ENCODE assay signal across 36 cellular contexts in genomic region chr4:54651050-54651449, GRCh38. TPM values are rescaled to one million over a fixed set of nuclear protein-coding genes. Genes with fewer than 3 reads are reported as not detected.
"Had no signal": no experiment of that assay in that cellular context is flagged by ENCODE, and none has a peak within 500 bp of the region (broad histone marks: within the 10 kb centered on the region; RNA-seq: fewer than 3 reads in every experiment).

No MANE protein-coding gene starts in this region.

- H3K27ac ChIP-seq: ascending aorta, cardiac muscle cell, WERI-Rb-1 had no signal

- H3K4me3 Mint-ChIP-seq: activated CD4-positive, alpha-beta memory T cell treated with anti-CD3 and anti-CD28 coated beads for 36 hours; activated CD4-positive, alpha-beta T cell treated with anti-CD3 and anti-CD28 coated beads for 36 hours; activated CD8-positive, alpha-beta T cell treated with anti-CD3 and anti-CD28 coated beads for 36 hours; activated naive CD4-positive, alpha-beta T cell treated with anti-CD3 and anti-CD28 coated beads, Interleukin-2, amount 10 ng/mL, durations not matched to agents 7 days and 5 days; activated naive CD4-positive, alpha-beta T cell treated with anti-CD3 and anti-CD28 coated beads, Interleukin-2, amount 50 U/mL, for 24 hours; activated naive CD8-positive, alpha-beta T cell; activated naive CD8-positive, alpha-beta T cell treated with anti-CD3 and anti-CD28 coated beads, Interleukin-2, amount 10 ng/mL, durations not matched to agents 7 days and 5 days; activated naive CD8-positive, alpha-beta T cell treated with anti-CD3 and anti-CD28 coated beads, Interleukin-2, amount 50 U/mL, for 24 hours; activated T-cell treated with anti-CD3 and anti-CD28 coated beads, Interleukin-2, amount 50 U/mL, for 24 hours; brain; central memory CD8-positive, alpha-beta T cell; T-helper 1 cell treated with Interleukin-12 subunit alpha and Interleukin-12 subunit beta and Interleukin-4 antibody, amounts not matched to agents 30 μg/mL and 1 μg/mL, for 36 hours; T-helper 2 cell treated with Interferon-gamma antibody and Interleukin-4, amounts not matched to agents 5 μg/mL and 100 μg/mL, for 36 hours; WTC11 had no signal

- FAIRE-seq: bronchial epithelial cell had no signal

- H3K9me3 ChIP-seq: ascending aorta had no signal

- H3K36me3 ChIP-seq: ascending aorta, cardiac muscle cell, WERI-Rb-1 had no signal

- H3K27ac Mint-ChIP-seq: activated CD4-positive, alpha-beta memory T cell treated with anti-CD3 and anti-CD28 coated beads for 36 hours; activated CD4-positive, alpha-beta T cell treated with anti-CD3 and anti-CD28 coated beads for 36 hours; activated CD8-positive, alpha-beta T cell treated with anti-CD3 and anti-CD28 coated beads for 36 hours; activated naive CD4-positive, alpha-beta T cell treated with anti-CD3 and anti-CD28 coated beads, Interleukin-2, amount 10 ng/mL, durations not matched to agents 7 days and 5 days; activated naive CD4-positive, alpha-beta T cell treated with anti-CD3 and anti-CD28 coated beads, Interleukin-2, amount 50 U/mL, for 24 hours; activated naive CD8-positive, alpha-beta T cell; activated naive CD8-positive, alpha-beta T cell treated with anti-CD3 and anti-CD28 coated beads, Interleukin-2, amount 10 ng/mL, durations not matched to agents 7 days and 5 days; activated naive CD8-positive, alpha-beta T cell treated with anti-CD3 and anti-CD28 coated beads, Interleukin-2, amount 50 U/mL, for 24 hours; activated T-cell treated with anti-CD3 and anti-CD28 coated beads, Interleukin-2, amount 50 U/mL, for 24 hours; activated T-helper 2 cell treated with anti-CD3 and anti-CD28 coated beads, Interferon-gamma antibody, Interleukin-2, Interleukin-4, amounts not matched to agents 10 μg/mL and 5 μg/mL and 100 μg/mL, durations not matched to agents 14 hours and 24 hours and 36 hours; brain; T-helper 1 cell treated with Interleukin-12 subunit alpha and Interleukin-12 subunit beta and Interleukin-4 antibody, amounts not matched to agents 30 μg/mL and 1 μg/mL, for 36 hours; T-helper 2 cell treated with Interferon-gamma antibody and Interleukin-4, amounts not matched to agents 5 μg/mL and 100 μg/mL, for 36 hours; WTC11 had no signal

- H3K9me3 Mint-ChIP-seq: activated CD4-positive, alpha-beta memory T cell treated with anti-CD3 and anti-CD28 coated beads for 36 hours; activated CD8-positive, alpha-beta T cell treated with anti-CD3 and anti-CD28 coated beads for 36 hours; activated naive CD4-positive, alpha-beta T cell treated with anti-CD3 and anti-CD28 coated beads, Interleukin-2, amount 10 ng/mL, durations not matched to agents 7 days and 5 days; activated naive CD4-positive, alpha-beta T cell treated with anti-CD3 and anti-CD28 coated beads, Interleukin-2, amount 50 U/mL, for 24 hours; activated naive CD8-positive, alpha-beta T cell treated with anti-CD3 and anti-CD28 coated beads, Interleukin-2, amount 10 ng/mL, durations not matched to agents 7 days and 5 days; activated naive CD8-positive, alpha-beta T cell treated with anti-CD3 and anti-CD28 coated beads, Interleukin-2, amount 50 U/mL, for 24 hours; activated T-cell treated with anti-CD3 and anti-CD28 coated beads, Interleukin-2, amount 50 U/mL, for 24 hours; activated T-helper 2 cell treated with anti-CD3 and anti-CD28 coated beads, Interferon-gamma antibody, Interleukin-2, Interleukin-4, amounts not matched to agents 10 μg/mL and 5 μg/mL and 100 μg/mL, durations not matched to agents 14 hours and 24 hours and 36 hours; T-helper 1 cell treated with Interleukin-12 subunit alpha and Interleukin-12 subunit beta and Interleukin-4 antibody, amounts not matched to agents 30 μg/mL and 1 μg/mL, for 36 hours; T-helper 2 cell treated with Interferon-gamma antibody and Interleukin-4, amounts not matched to agents 5 μg/mL and 100 μg/mL, for 36 hours; WTC11 had no signal

- DNase-seq: activated CD4-positive, alpha-beta memory T cell treated with anti-CD3 and anti-CD28 coated beads for 36 hours; activated CD4-positive, alpha-beta T cell treated with anti-CD3 and anti-CD28 coated beads for 1 hour; activated CD4-positive, alpha-beta T cell treated with anti-CD3 and anti-CD28 coated beads for 36 hours; activated CD4-positive, alpha-beta T cell treated with anti-CD3 and anti-CD28 coated beads for 48 hours; activated CD4-positive, alpha-beta T cell treated with anti-CD3 and anti-CD28 coated beads, Interleukin-2, amount 50 U/mL, for 1 hour; activated CD4-positive, alpha-beta T cell treated with anti-CD3 and anti-CD28 coated beads, Interleukin-2, amount 50 U/mL, for 4 hours; activated CD4-positive, CD25-positive, alpha-beta regulatory T cell; activated CD8-positive, alpha-beta memory T cell treated with anti-CD3 and anti-CD28 coated beads, Interleukin-2, amount 50 U/mL, for 4 hours; activated CD8-positive, alpha-beta T cell treated with anti-CD3 and anti-CD28 coated beads for 36 hours; activated effector memory CD4-positive, alpha-beta T cell treated with Interleukin-2 at 50 U/mL for 16 hours; activated gamma-delta T cell; activated naive CD4-positive, alpha-beta T cell treated with anti-CD3 and anti-CD28 coated beads, Interleukin-2, amount 10 ng/mL, durations not matched to agents 7 days and 5 days; activated naive CD4-positive, alpha-beta T cell treated with Interleukin-2 at 50 U/mL for 16 hours; activated naive CD8-positive, alpha-beta T cell treated with anti-CD3 and anti-CD28 coated beads, Interleukin-2, amount 10 ng/mL, durations not matched to agents 7 days and 5 days; activated naive CD8-positive, alpha-beta T cell treated with anti-CD3 and anti-CD28 coated beads, Interleukin-2, amount 50 U/mL, for 24 hours; activated T-cell treated with anti-CD3 and anti-CD28 coated beads, Interleukin-2, amount 50 U/mL, for 24 hours; activated T-cell treated with anti-CD3 and anti-CD28 coated beads, Interleukin-2, amount 50 U/mL, for 48 hours; amygdala; anterior cingulate cortex; caudate nucleus; cerebellar nuclear complex; T-helper 2 cell; T-helper 9 cell; WERI-Rb-1 had no signal

- H3K4me1 Mint-ChIP-seq: activated CD4-positive, alpha-beta T cell treated with anti-CD3 and anti-CD28 coated beads for 36 hours; activated naive CD4-positive, alpha-beta T cell treated with anti-CD3 and anti-CD28 coated beads, Interleukin-2, amount 10 ng/mL, durations not matched to agents 7 days and 5 days; activated naive CD4-positive, alpha-beta T cell treated with anti-CD3 and anti-CD28 coated beads, Interleukin-2, amount 50 U/mL, for 24 hours; activated naive CD8-positive, alpha-beta T cell treated with anti-CD3 and anti-CD28 coated beads, Interleukin-2, amount 10 ng/mL, durations not matched to agents 7 days and 5 days; activated naive CD8-positive, alpha-beta T cell treated with anti-CD3 and anti-CD28 coated beads, Interleukin-2, amount 50 U/mL, for 24 hours; brain; central memory CD8-positive, alpha-beta T cell had no signal

- H3K36me3 Mint-ChIP-seq: activated CD4-positive, alpha-beta memory T cell treated with anti-CD3 and anti-CD28 coated beads for 36 hours; activated naive CD4-positive, alpha-beta T cell treated with anti-CD3 and anti-CD28 coated beads, Interleukin-2, amount 10 ng/mL, durations not matched to agents 7 days and 5 days; activated naive CD4-positive, alpha-beta T cell treated with anti-CD3 and anti-CD28 coated beads, Interleukin-2, amount 50 U/mL, for 24 hours; activated naive CD8-positive, alpha-beta T cell; activated naive CD8-positive, alpha-beta T cell treated with anti-CD3 and anti-CD28 coated beads, Interleukin-2, amount 10 ng/mL, durations not matched to agents 7 days and 5 days; brain; WTC11 had no signal

- H3K27me3 ChIP-seq: ascending aorta had no signal

- ATAC-seq: activated CD4-positive, alpha-beta T cell treated with anti-CD3 and anti-CD28 coated beads for 36 hours; activated CD4-positive, CD25-positive, alpha-beta regulatory T cell treated with anti-CD3 and anti-CD28 coated beads, Interleukin-2, amount 50 U/mL, for 24 hours; activated CD8-positive, alpha-beta T cell treated with anti-CD3 and anti-CD28 coated beads for 36 hours; activated naive CD8-positive, alpha-beta T cell treated with anti-CD3 and anti-CD28 coated beads, Interleukin-2, amount 50 U/mL, for 24 hours; WTC11 had no signal

- H3K4me1 ChIP-seq: ascending aorta had no signal

- H3K4me3 ChIP-seq: ascending aorta, cardiac muscle cell had no signal

RNA-seq across cellular contexts. Expression of gene KIT, which starts 6.7 kb away (rescaled TPM):
- total RNA-seq: activated CD4-positive, alpha-beta T cell treated with anti-CD3 and anti-CD28 coated beads for 36 hours; ascending aorta had no signal
